In the genomic region with DNA sequence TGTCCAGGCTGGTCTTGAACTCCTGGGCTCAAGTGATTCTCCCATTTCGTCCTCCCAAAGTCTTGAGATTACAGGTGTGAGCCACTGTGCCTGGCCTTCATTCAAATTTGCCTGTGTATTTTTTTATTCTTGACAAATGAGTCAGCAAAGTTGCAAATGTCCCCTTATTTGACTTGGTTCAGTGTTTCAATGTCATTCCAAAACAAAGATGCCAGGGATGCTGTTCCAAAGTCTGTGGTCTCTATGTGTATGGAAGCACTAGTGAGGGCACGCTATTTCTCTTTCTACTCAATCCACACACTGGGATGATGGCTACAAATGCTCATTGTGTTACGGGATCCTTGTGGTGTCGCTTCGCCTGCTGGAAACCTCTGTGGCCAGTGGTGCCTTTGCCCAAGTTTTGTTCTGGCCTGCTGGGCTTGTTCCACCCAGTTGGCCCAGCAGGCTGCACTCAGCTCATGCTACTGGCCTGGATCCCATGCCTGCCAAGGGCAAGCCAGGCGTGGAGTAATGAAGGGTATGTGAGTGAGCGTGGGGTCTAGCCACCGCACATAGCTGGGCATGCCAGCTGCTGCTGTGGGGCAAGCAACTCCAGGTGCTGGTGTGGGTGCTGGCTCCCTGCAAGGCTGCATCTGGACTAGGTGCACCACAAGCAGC, we compare ENCODE assay signal across 31 cellular contexts.
"Had no signal": no experiment of that assay in that cellular context is flagged by ENCODE, and none has a peak within 500 bp of the region (broad histone marks: within the 10 kb centered on the region; RNA-seq: fewer than 3 reads in every experiment).

No MANE protein-coding gene starts in this region.

- H3K27ac ChIP-seq: ascending aorta, cardiac muscle cell, VCaP had no signal

- H3K9me3 ChIP-seq: ascending aorta had no signal

- H3K4me3 ChIP-seq: ascending aorta, cardiac muscle cell had no signal

- H3K27ac Mint-ChIP-seq: activated B cell treated with CpG ODN at 0.5 μM for 24 hours; activated CD8-positive, alpha-beta T cell treated with anti-CD3 and anti-CD28 coated beads for 36 hours; activated naive CD8-positive, alpha-beta T cell treated with anti-CD3 and anti-CD28 coated beads for 36 hours; activated T-cell treated with anti-CD3 and anti-CD28 coated beads, Interleukin-2, amount 50 U/mL, for 72 hours; activated T-helper 17 cell treated with anti-CD3 and anti-CD28 coated beads, Interleukin-2, amount 50 U/mL, for 72 hours had no signal

- H3K27me3 ChIP-seq: ascending aorta, cardiac muscle cell had no signal

- H3K4me3 Mint-ChIP-seq: activated B cell treated with CpG ODN at 0.5 μM for 24 hours; activated CD8-positive, alpha-beta T cell treated with anti-CD3 and anti-CD28 coated beads for 36 hours; activated naive CD8-positive, alpha-beta T cell treated with anti-CD3 and anti-CD28 coated beads for 36 hours; activated T-cell treated with anti-CD3 and anti-CD28 coated beads, Interleukin-2, amount 50 U/mL, for 72 hours; activated T-helper 17 cell treated with anti-CD3 and anti-CD28 coated beads, Interleukin-2, amount 50 U/mL, for 72 hours had no signal

- DNase-seq: activated B cell treated with CpG ODN at 0.5 μM for 24 hours; activated CD4-positive, alpha-beta T cell treated with anti-CD3 and anti-CD28 coated beads for 48 hours; activated CD4-positive, alpha-beta T cell treated with anti-CD3 and anti-CD28 coated beads, Interleukin-2, amount 50 U/mL, for 4 hours; activated CD4-positive, CD25-positive, alpha-beta regulatory T cell treated with anti-CD3 and anti-CD28 coated beads, Interleukin-2, amount 50 U/mL, for 72 hours; activated CD8-positive, alpha-beta T cell treated with anti-CD3 and anti-CD28 coated beads for 36 hours; activated effector memory CD4-positive, alpha-beta T cell treated with anti-CD3 and anti-CD28 coated beads, Interleukin-2, amount 50 U/mL, for 16 hours; activated naive CD4-positive, alpha-beta T cell; activated naive CD4-positive, alpha-beta T cell treated with anti-CD3 and anti-CD28 coated beads, Interleukin-2, amount 50 U/mL, for 16 hours; activated naive CD8-positive, alpha-beta T cell treated with anti-CD3 and anti-CD28 coated beads for 36 hours; activated T-cell treated with anti-CD3 and anti-CD28 coated beads, Interleukin-2, amount 50 U/mL, for 1 hour; activated T-cell treated with anti-CD3 and anti-CD28 coated beads, Interleukin-2, amount 50 U/mL, for 72 hours; amygdala; Karpas-422; KBM-7; NCI-H187 treated with DMSO at 0.1 percent for 48 hours; NCI-H2081; NCI-H2171 treated with DMSO at 0.1 percent for 48 hours; NCI-H446; NCI-H510A treated with DMSO at 0.1 percent for 48 hours; NCI-H526 treated with DMSO at 0.1 percent for 48 hours; NCI-H82; SIG-M5; SW 1271; T-helper 1 cell; T-helper 2 cell; T-helper 9 cell had no signal

- H3K36me3 Mint-ChIP-seq: activated naive CD8-positive, alpha-beta T cell treated with anti-CD3 and anti-CD28 coated beads for 36 hours had no signal

- H3K9me3 Mint-ChIP-seq: activated B cell treated with CpG ODN at 0.5 μM for 24 hours; activated CD8-positive, alpha-beta T cell treated with anti-CD3 and anti-CD28 coated beads for 36 hours; activated naive CD8-positive, alpha-beta T cell treated with anti-CD3 and anti-CD28 coated beads for 36 hours; activated T-cell treated with anti-CD3 and anti-CD28 coated beads, Interleukin-2, amount 50 U/mL, for 72 hours; activated T-helper 17 cell treated with anti-CD3 and anti-CD28 coated beads, Interleukin-2, amount 50 U/mL, for 72 hours had no signal

- ATAC-seq: activated CD8-positive, alpha-beta T cell treated with anti-CD3 and anti-CD28 coated beads for 36 hours; activated T-cell treated with anti-CD3 and anti-CD28 coated beads, Interleukin-2, amount 50 U/mL, for 72 hours; activated T-helper 17 cell treated with anti-CD3 and anti-CD28 coated beads, Interleukin-2, amount 50 U/mL, for 72 hours; Panc1 had no signal

- H3K36me3 ChIP-seq: ascending aorta, cardiac muscle cell had no signal

- H3K27me3 Mint-ChIP-seq: activated B cell treated with CpG ODN at 0.5 μM for 24 hours; activated CD8-positive, alpha-beta T cell treated with anti-CD3 and anti-CD28 coated beads for 36 hours; activated naive CD8-positive, alpha-beta T cell treated with anti-CD3 and anti-CD28 coated beads for 36 hours; activated T-helper 17 cell treated with anti-CD3 and anti-CD28 coated beads, Interleukin-2, amount 50 U/mL, for 72 hours had no signal
